Comparison of ENCODE assay signal across 7 cellular contexts in genomic region chr5:43859309-43859708, GRCh38.
"Had no signal": no experiment of that assay in that cellular context is flagged by ENCODE, and none has a peak within 500 bp of the region (broad histone marks: within the 10 kb centered on the region; RNA-seq: fewer than 3 reads in every experiment).

No MANE protein-coding gene starts in this region.

- DNase-seq: GM23248, H9, HCEC 1CT, IMR-90, KBM-7 had no signal

- H2AFZ ChIP-seq: GM23248 had no signal

- FAIRE-seq: H1 had no signal

- H3K9ac ChIP-seq: GM23248 had no signal

- H3K4me3 ChIP-seq: GM23248 had no signal

- H3K27ac ChIP-seq: GM23248, HL-60 had no signal
